16 cellular contexts compared by ENCODE assay signal in the genomic region with DNA sequence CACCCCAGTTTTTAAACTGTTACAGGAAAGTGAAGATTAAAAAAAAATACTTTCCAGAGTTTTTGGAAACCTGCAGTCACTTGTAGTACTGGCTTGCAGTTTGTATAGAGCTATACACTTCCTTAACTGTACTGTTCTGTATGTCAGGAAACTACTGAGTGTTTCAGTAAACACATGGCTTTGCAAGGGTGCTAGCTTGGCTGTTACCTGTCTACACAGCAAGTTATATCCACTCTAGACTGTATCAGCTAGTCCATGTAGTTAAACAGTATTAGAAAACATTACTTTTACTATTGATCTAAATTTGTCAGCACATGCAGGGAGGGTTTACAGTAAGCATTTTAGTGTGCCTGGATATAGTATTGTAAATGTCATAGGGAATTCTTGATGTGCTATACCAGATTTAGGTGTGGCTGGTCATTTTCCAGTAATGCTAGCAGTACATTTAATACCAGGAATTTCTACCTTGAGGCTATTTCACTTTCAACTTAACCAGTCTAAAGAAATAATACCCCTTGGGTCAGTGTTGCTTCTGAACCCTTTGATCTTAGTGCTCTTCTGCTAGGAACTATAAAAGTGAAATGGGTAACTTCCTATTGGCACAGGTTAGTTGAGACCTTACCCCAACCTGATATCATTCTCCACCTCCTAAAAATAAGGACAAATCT.
DNase-seq lines count a peak whose midpoint lies in the region; ATAC-seq and TF ChIP-seq lines count a peak whose summit lies in the region.
"Had no signal": no experiment of that assay in that cellular context is flagged by ENCODE, and none has a peak within 500 bp of the region (broad histone marks: within the 10 kb centered on the region; RNA-seq: fewer than 3 reads in every experiment).

No MANE protein-coding gene starts in this region.

- CTCF ChIA-PET in Caco-2 (lab: Charles Lee) = no interaction called here

- H3K9me3 ChIP-seq in Caco-2 = no peaks in the 10 kb centered on the region
- no peaks in the 10 kb centered on the region for H3K9me3 ChIP-seq in right lobe of liver

- no peaks in the 10 kb centered on the region for H3K36me3 Mint-ChIP-seq in osteocyte (ENCODE audit: unreplicated experiment)
- H3K36me3 Mint-ChIP-seq in Caco-2 (ENCODE audit: insufficient read depth, unreplicated experiment) = no peaks in the 10 kb centered on the region
- no peaks in the 10 kb centered on the region for H3K36me3 Mint-ChIP-seq in T-helper 2 cell treated with Interferon-gamma antibody and Interleukin-4, amounts not matched to agents 5 μg/mL and 100 μg/mL, for 36 hours (ENCODE audit: low read depth)
- H3K36me3 Mint-ChIP-seq: CD14-positive monocyte, naive B cell had no signal

- H3K27ac Mint-ChIP-seq in osteocyte (ENCODE audit: unreplicated experiment) = peak overlapping the region; percentile 86
- no peak overlapping the region for H3K27ac Mint-ChIP-seq in Caco-2 (ENCODE audit: unreplicated experiment)
- no peak overlapping the region for H3K27ac Mint-ChIP-seq in T-helper 2 cell treated with Interferon-gamma antibody and Interleukin-4, amounts not matched to agents 5 μg/mL and 100 μg/mL, for 36 hours
- H3K27ac Mint-ChIP-seq: CD14-positive monocyte, naive B cell had no signal

- DNase-seq in DMS53 treated with DMSO at 0.1 percent for 48 hours (lab: John Stamatoyannopoulos, UW; ENCODE audit: unreplicated experiment) = peak; percentile 52
- peak; percentile 61 for DNase-seq in NCI-H69 (lab: John Stamatoyannopoulos, UW)
- peak; percentile 7 for DNase-seq in dermis blood vessel endothelial cell
- DNase-seq in osteocyte (ENCODE audit: extremely low spot score, unreplicated experiment) = no peak
- DNase-seq in Caco-2 = no peak
- DNase-seq in right lobe of liver = no peak
- no peak for DNase-seq in T-helper 2 cell treated with Interferon-gamma antibody and Interleukin-4, amounts not matched to agents 5 μg/mL and 100 μg/mL, for 36 hours (ENCODE audit: low spot score)
- DNase-seq: activated gamma-delta T cell; dorsolateral prefrontal cortex; KG1; naive B cell; NCI-H526 treated with DMSO at 0.1 percent for 48 hours; stimulated activated CD4-positive, alpha-beta T cell treated with anti-CD3 and anti-CD28 coated beads, Interleukin-2, amount 100 ng/mL, for 24 hours; T-helper 1 cell had no signal

- no TSS peak for BruUV-seq in Caco-2 (replicated peaks; lab: Mats Ljungman, UMichigan)

- H3K4me1 ChIP-seq in Caco-2 = no peaks in the 10 kb centered on the region
- H3K4me1 ChIP-seq in right lobe of liver = no peaks in the 10 kb centered on the region

- H3K27me3 ChIP-seq in Caco-2 (replicated peaks; ENCODE audit: control insufficient read depth, insufficient read depth, low read length) (no peaks in the 10 kb centered on the region), right lobe of liver (no peaks in the 10 kb centered on the region)
- H3K27me3 ChIP-seq: dorsolateral prefrontal cortex had no signal

- no peak overlapping the region for H3K4me3 Mint-ChIP-seq in osteocyte (ENCODE audit: unreplicated experiment)
- H3K4me3 Mint-ChIP-seq in Caco-2 (ENCODE audit: unreplicated experiment) = no peak overlapping the region
- no peak overlapping the region for H3K4me3 Mint-ChIP-seq in T-helper 2 cell treated with Interferon-gamma antibody and Interleukin-4, amounts not matched to agents 5 μg/mL and 100 μg/mL, for 36 hours
- H3K4me3 Mint-ChIP-seq: CD14-positive monocyte, naive B cell had no signal

- intact Hi-C loops in Caco-2 (cut with micrococcal nuclease; ENCODE audit: unreplicated experiment) (no loop called here), right lobe of liver (cut with DNase I) (no loop called here)

- POLR2A ChIA-PET in Caco-2 (lab: Charles Lee) = no interaction called here

- H3K36me3 ChIP-seq in Caco-2 (ENCODE audit: control insufficient read depth, insufficient read depth, low read length) (no peaks in the 10 kb centered on the region), right lobe of liver (no peaks in the 10 kb centered on the region)

- ATAC-seq in right lobe of liver = no peak
- ATAC-seq: activated CD4-positive, CD25-positive, alpha-beta regulatory T cell treated with anti-CD3 and anti-CD28 coated beads, Interleukin-2, amount 50 U/mL, for 24 hours had no signal

- H3K9me3 Mint-ChIP-seq in osteocyte (ENCODE audit: unreplicated experiment) (peaks cover 3% of the 10 kb centered on the region), Caco-2 (ENCODE audit: unreplicated experiment) (no peaks in the 10 kb centered on the region)
- no peaks in the 10 kb centered on the region for H3K9me3 Mint-ChIP-seq in T-helper 2 cell treated with Interferon-gamma antibody and Interleukin-4, amounts not matched to agents 5 μg/mL and 100 μg/mL, for 36 hours

- no peak for TF ChIP-seq POLR2A in right lobe of liver (IDR thresholded peaks at IDR 0.05)

- H3K4me1 Mint-ChIP-seq in osteocyte (ENCODE audit: unreplicated experiment) (peaks cover 25% of the 10 kb centered on the region), Caco-2 (ENCODE audit: low read depth, unreplicated experiment) (no peaks in the 10 kb centered on the region)
- H3K4me1 Mint-ChIP-seq in T-helper 2 cell treated with Interferon-gamma antibody and Interleukin-4, amounts not matched to agents 5 μg/mL and 100 μg/mL, for 36 hours (ENCODE audit: low read depth) = no peaks in the 10 kb centered on the region
- H3K4me1 Mint-ChIP-seq: CD14-positive monocyte, naive B cell had no signal

- H3K27me3 Mint-ChIP-seq in osteocyte (ENCODE audit: unreplicated experiment) (no peaks in the 10 kb centered on the region), Caco-2 (ENCODE audit: insufficient read depth, unreplicated experiment) (no peaks in the 10 kb centered on the region)
- H3K27me3 Mint-ChIP-seq in T-helper 2 cell treated with Interferon-gamma antibody and Interleukin-4, amounts not matched to agents 5 μg/mL and 100 μg/mL, for 36 hours (ENCODE audit: low read depth) = no peaks in the 10 kb centered on the region
- H3K27me3 Mint-ChIP-seq: naive B cell had no signal

- H3K27ac ChIP-seq in right lobe of liver = no peak overlapping the region
- H3K27ac ChIP-seq: dorsolateral prefrontal cortex had no signal

- no peak for TF ChIP-seq CTCF in osteocyte (IDR thresholded peaks at IDR 0.05)
- no peak for TF ChIP-seq CTCF in Caco-2 (IDR thresholded peaks at IDR 0.05; ENCODE audit: insufficient read depth in 1 of 2, low read depth in 1 of 2, low read length in 1 of 2, severe bottlenecking in 1 of 2, unreplicated experiment in 1 of 2)
- no peak for TF ChIP-seq CTCF in right lobe of liver (IDR thresholded peaks at IDR 0.05)

- H3K4me3 ChIP-seq in Caco-2 (ENCODE audit: low read depth, low read length) = no peak overlapping the region
- no peak overlapping the region for H3K4me3 ChIP-seq in right lobe of liver

Comparison
In these comparisons a context has a peak if more than half of its experiments do, and no peak if none do; other contexts are left out.
1. DNase-seq: peak in DMS53 treated with DMSO at 0.1 percent for 48 hours (single experiment), NCI-H69 (single experiment) and dermis blood vessel endothelial cell (single experiment); none in osteocyte (single experiment), Caco-2 (0 of 2), right lobe of liver (0 of 3) and T-helper 2 cell treated with Interferon-gamma antibody and Interleukin-4, amounts not matched to agents 5 μg/mL and 100 μg/mL, for 36 hours (single experiment).